ENCODE assay signal across 1 cellular context in the genomic region with DNA sequence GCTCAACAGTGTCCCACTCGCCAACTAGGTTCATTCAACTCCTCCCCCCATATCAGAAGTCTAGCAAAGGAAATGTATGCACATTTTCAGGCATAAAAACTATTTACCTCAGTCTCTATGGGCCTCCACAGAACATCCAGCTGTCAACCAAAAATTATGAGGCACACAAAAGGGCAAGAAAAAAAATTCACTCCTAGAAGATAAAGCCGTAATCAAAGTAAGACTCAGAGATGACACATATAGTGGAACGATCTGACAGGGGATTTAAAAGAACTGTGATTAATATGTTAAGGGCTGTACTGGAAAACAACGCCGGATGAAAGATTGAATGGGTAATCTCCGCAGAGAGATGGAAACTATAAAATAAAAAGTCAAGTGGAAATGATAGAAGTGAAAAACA.
TF ChIP-seq lines count a peak whose summit lies in the region.

No MANE protein-coding gene starts in this region.

TF ChIP-seq in GM23338, 12 proteins besides CTCF, POLR2A, EP300 and RAD21:
- TF ChIP-seq, protein P1, sequence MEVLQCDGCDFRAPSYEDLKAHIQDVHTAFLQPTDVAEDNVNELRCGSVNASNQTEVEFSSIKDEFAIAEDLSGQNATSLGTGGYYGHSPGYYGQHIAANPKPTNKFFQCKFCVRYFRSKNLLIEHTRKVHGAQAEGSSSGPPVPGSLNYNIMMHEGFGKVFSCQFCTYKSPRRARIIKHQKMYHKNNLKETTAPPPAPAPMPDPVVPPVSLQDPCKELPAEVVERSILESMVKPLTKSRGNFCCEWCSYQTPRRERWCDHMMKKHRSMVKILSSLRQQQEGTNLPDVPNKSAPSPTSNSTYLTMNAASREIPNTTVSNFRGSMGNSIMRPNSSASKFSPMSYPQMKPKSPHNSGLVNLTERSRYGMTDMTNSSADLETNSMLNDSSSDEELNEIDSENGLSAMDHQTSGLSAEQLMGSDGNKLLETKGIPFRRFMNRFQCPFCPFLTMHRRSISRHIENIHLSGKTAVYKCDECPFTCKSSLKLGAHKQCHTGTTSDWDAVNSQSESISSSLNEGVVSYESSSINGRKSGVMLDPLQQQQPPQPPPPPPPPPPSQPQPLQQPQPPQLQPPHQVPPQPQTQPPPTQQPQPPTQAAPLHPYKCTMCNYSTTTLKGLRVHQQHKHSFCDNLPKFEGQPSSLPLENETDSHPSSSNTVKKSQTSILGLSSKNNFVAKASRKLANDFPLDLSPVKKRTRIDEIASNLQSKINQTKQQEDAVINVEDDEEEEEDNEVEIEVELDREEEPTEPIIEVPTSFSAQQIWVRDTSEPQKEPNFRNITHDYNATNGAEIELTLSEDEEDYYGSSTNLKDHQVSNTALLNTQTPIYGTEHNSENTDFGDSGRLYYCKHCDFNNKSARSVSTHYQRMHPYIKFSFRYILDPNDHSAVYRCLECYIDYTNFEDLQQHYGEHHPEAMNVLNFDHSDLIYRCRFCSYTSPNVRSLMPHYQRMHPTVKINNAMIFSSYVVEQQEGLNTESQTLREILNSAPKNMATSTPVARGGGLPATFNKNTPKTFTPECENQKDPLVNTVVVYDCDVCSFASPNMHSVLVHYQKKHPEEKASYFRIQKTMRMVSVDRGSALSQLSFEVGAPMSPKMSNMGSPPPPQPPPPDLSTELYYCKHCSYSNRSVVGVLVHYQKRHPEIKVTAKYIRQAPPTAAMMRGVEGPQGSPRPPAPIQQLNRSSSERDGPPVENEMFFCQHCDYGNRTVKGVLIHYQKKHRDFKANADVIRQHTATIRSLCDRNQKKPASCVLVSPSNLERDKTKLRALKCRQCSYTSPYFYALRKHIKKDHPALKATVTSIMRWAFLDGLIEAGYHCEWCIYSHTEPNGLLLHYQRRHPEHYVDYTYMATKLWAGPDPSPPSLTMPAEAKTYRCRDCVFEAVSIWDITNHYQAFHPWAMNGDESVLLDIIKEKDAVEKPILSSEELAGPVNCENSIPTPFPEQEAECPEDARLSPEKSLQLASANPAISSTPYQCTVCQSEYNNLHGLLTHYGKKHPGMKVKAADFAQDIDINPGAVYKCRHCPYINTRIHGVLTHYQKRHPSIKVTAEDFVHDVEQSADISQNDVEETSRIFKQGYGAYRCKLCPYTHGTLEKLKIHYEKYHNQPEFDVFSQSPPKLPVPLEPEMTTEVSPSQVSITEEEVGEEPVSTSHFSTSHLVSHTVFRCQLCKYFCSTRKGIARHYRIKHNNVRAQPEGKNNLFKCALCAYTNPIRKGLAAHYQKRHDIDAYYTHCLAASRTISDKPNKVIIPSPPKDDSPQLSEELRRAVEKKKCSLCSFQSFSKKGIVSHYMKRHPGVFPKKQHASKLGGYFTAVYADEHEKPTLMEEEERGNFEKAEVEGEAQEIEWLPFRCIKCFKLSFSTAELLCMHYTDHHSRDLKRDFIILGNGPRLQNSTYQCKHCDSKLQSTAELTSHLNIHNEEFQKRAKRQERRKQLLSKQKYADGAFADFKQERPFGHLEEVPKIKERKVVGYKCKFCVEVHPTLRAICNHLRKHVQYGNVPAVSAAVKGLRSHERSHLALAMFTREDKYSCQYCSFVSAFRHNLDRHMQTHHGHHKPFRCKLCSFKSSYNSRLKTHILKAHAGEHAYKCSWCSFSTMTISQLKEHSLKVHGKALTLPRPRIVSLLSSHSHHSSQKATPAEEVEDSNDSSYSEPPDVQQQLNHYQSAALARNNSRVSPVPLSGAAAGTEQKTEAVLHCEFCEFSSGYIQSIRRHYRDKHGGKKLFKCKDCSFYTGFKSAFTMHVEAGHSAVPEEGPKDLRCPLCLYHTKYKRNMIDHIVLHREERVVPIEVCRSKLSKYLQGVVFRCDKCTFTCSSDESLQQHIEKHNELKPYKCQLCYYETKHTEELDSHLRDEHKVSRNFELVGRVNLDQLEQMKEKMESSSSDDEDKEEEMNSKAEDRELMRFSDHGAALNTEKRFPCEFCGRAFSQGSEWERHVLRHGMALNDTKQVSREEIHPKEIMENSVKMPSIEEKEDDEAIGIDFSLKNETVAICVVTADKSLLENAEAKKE (CRISPR knock-in tag; IDR thresholded peaks at IDR 0.05), result no peak
- no peak for TF ChIP-seq ZNF331 (CRISPR knock-in tag; IDR thresholded peaks at IDR 0.05; ENCODE audit: low read depth)
- no peak for TF ChIP-seq CREB1 (CRISPR knock-in tag; IDR thresholded peaks at IDR 0.05; ENCODE audit: low read depth)
- TF ChIP-seq ZNF114 (CRISPR knock-in tag; IDR thresholded peaks at IDR 0.05), result no peak
- TF ChIP-seq NANOG (IDR thresholded peaks at IDR 0.05; ENCODE audit: borderline replicate concordance), result no peak
- TF ChIP-seq, protein P2, sequence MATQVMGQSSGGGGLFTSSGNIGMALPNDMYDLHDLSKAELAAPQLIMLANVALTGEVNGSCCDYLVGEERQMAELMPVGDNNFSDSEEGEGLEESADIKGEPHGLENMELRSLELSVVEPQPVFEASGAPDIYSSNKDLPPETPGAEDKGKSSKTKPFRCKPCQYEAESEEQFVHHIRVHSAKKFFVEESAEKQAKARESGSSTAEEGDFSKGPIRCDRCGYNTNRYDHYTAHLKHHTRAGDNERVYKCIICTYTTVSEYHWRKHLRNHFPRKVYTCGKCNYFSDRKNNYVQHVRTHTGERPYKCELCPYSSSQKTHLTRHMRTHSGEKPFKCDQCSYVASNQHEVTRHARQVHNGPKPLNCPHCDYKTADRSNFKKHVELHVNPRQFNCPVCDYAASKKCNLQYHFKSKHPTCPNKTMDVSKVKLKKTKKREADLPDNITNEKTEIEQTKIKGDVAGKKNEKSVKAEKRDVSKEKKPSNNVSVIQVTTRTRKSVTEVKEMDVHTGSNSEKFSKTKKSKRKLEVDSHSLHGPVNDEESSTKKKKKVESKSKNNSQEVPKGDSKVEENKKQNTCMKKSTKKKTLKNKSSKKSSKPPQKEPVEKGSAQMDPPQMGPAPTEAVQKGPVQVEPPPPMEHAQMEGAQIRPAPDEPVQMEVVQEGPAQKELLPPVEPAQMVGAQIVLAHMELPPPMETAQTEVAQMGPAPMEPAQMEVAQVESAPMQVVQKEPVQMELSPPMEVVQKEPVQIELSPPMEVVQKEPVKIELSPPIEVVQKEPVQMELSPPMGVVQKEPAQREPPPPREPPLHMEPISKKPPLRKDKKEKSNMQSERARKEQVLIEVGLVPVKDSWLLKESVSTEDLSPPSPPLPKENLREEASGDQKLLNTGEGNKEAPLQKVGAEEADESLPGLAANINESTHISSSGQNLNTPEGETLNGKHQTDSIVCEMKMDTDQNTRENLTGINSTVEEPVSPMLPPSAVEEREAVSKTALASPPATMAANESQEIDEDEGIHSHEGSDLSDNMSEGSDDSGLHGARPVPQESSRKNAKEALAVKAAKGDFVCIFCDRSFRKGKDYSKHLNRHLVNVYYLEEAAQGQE (IDR thresholded peaks at IDR 0.05; ENCODE audit: unreplicated experiment), result no peak
- TF ChIP-seq POLR2AphosphoS5 (IDR thresholded peaks at IDR 0.05; ENCODE audit: low read depth), result no peak
- TF ChIP-seq EZH2 (IDR thresholded peaks at IDR 0.05; ENCODE audit: low read depth, unreplicated experiment), result no peak
- TF ChIP-seq STAT1 (IDR thresholded peaks at IDR 0.05; ENCODE audit: unreplicated experiment), result no peak
- no peak for TF ChIP-seq JUNB (IDR thresholded peaks at IDR 0.05; ENCODE audit: unreplicated experiment)
- no peak for TF ChIP-seq ETS1 (IDR thresholded peaks at IDR 0.05)
- no peak for TF ChIP-seq EZH2phosphoT487 (IDR thresholded peaks at IDR 0.05; ENCODE audit: unreplicated experiment)
